In the genomic region with DNA sequence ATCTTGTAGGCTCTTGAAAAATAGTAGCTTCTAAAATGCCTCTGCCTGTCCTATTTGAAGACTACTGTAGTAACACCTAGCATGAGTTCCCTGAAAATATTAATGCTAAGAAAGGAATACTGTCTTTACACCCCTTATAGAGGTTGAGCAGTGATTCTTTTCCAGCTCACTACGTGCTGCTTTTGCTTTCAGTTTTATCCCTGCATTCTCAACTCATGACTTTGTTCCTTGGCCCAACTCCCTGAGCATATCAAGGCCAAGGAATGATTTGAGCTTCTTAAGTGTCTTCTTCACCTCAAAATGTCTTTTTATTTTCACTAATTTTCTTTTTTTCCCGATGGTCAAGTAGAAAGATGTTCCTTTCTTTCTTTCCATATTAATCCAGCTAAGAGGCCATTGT, we compare ENCODE assay signal across 12 cellular contexts. TPM values are rescaled to one million over a fixed set of nuclear protein-coding genes. Genes with fewer than 3 reads are reported as not detected.
A peak's percentile ranks its signal among the peaks of the same experiment; 100 is the strongest.
DNase-seq lines count a peak whose midpoint lies in the region; ATAC-seq, FAIRE-seq and TF ChIP-seq lines count a peak whose summit lies in the region.
"Had no signal": no experiment of that assay in that cellular context is flagged by ENCODE, and none has a peak within 500 bp of the region (broad histone marks: within the 10 kb centered on the region; RNA-seq: fewer than 3 reads in every experiment).

No MANE protein-coding gene starts in this region.

- H3K27ac ChIP-seq in A549 (no peak overlapping the region), dorsolateral prefrontal cortex (peak overlapping the region in 35 of 59 donors; percentile 2 to 75 (median 38)), muscle layer of colon (ENCODE audit: low read depth, low read length) (peak overlapping the region; percentile 56)

- H3K9me3 ChIP-seq in A549: no peaks in the 10 kb centered on the region
- H3K9me3 ChIP-seq in muscle layer of colon (ENCODE audit: low read length): no peaks in the 10 kb centered on the region

- DNase-seq in A549 (ENCODE audit: low read depth in 1 of 2, low spot score in 1 of 2): no peak
- peak; percentile 8 for DNase-seq in LoVo (ENCODE audit: low spot score)
- no peak for DNase-seq in dorsolateral prefrontal cortex
- DNase-seq in GDM1 (lab: John Stamatoyannopoulos, UW): no peak
- DNase-seq in D341Med (ENCODE audit: low spot score): no peak
- DNase-seq: activated CD4-positive, alpha-beta T cell treated with anti-CD3 and anti-CD28 coated beads, Interleukin-2, amount 50 U/mL, for 1 hour had no signal

- H3K9ac ChIP-seq in muscle layer of colon (ENCODE audit: low read length): no peak overlapping the region

- no peak for TF ChIP-seq POLR2A in A549 (IDR thresholded peaks at IDR 0.05; ENCODE audit: low read length)

- POLR2A ChIA-PET in A549 (lab: Yijun Ruan, JAX): no interaction called here

- no peaks in the 10 kb centered on the region for H3K36me3 ChIP-seq in muscle layer of colon (ENCODE audit: insufficient read depth, low read length)

- no peak for TF ChIP-seq RAD21 in A549 (conservative IDR thresholded peaks at IDR 0.05 in 1 of 2, IDR thresholded peaks at IDR 0.05 in 1 of 2)

- intact Hi-C loops in dorsolateral prefrontal cortex (cut with DNase I): no loop called here

- CTCF ChIA-PET in A549 (lab: Yijun Ruan, JAX): interaction anchor here (0.5 to 1.5 kb wide), 5 partner anchors 9 to 851 kb away, joined by 3 to 6 read pairs (median 4); no protein-coding TSS in a partner anchor

- H3K4me3 ChIP-seq in A549 (no peak overlapping the region), dorsolateral prefrontal cortex (peak overlapping the region in 27 of 59 donors; percentile 0 to 47 (median 22)), muscle layer of colon (ENCODE audit: low read depth in 1 of 2, low read length in 2 of 2) (peak overlapping the region; percentile 10 to 39)

- ATAC-seq in A549 (no peak), HG03045 (IDR thresholded peaks at IDR 0.05; ENCODE audit: unreplicated experiment) (no peak), HG02642 (IDR thresholded peaks at IDR 0.05; ENCODE audit: poor library complexity, unreplicated experiment) (no peak)
- ATAC-seq: HCT116 had no signal

- no peaks in the 10 kb centered on the region for H3K27me3 ChIP-seq in dorsolateral prefrontal cortex
- no peaks in the 10 kb centered on the region for H3K27me3 ChIP-seq in muscle layer of colon (ENCODE audit: control insufficient read depth in 1 of 2, insufficient read depth in 2 of 2, low read length in 2 of 2)

- WGBS in A549 (ENCODE audit: missing lambda C conversion rate): 24% methylated on average over 2 of the region's 2 CpGs

- H3K4me1 ChIP-seq in A549 (no peaks in the 10 kb centered on the region), muscle layer of colon (ENCODE audit: insufficient read depth, low read length) (no peaks in the 10 kb centered on the region)

- no peak for TF ChIP-seq CTCF in A549 (IDR thresholded peaks at IDR 0.05)
- no peak for TF ChIP-seq CTCF in dorsolateral prefrontal cortex (IDR thresholded peaks at IDR 0.05 in 54 of 56, conservative IDR thresholded peaks at IDR 0.05 in 2 of 56; ENCODE audit: low read depth in 1 of 56, partially characterized antibody in 56 of 56)

- no peak for TF ChIP-seq EP300 in A549 (IDR thresholded peaks at IDR 0.05)

- FAIRE-seq in A549 (lab: Jason Lieb, UNC): no peak

- peak overlapping the region; percentile 28 for H3K4me2 ChIP-seq in A549

TF ChIP-seq in A549, 52 proteins besides CTCF, POLR2A, EP300 and RAD21:
- no peak for TF ChIP-seq NR3C1 (IDR thresholded peaks at IDR 0.05)
- TF ChIP-seq NFE2L2 (conservative IDR thresholded peaks at IDR 0.05; ENCODE audit: low read length): no peak
- no peak for TF ChIP-seq KDM1A (IDR thresholded peaks at IDR 0.05; ENCODE audit: low read depth)
- no peak for TF ChIP-seq ESRRA (IDR thresholded peaks at IDR 0.05; ENCODE audit: borderline replicate concordance, low read length)
- no peak for TF ChIP-seq SMC3 (IDR thresholded peaks at IDR 0.05)
- no peak for TF ChIP-seq ZC3H11A (IDR thresholded peaks at IDR 0.05)
- TF ChIP-seq, protein P1, sequence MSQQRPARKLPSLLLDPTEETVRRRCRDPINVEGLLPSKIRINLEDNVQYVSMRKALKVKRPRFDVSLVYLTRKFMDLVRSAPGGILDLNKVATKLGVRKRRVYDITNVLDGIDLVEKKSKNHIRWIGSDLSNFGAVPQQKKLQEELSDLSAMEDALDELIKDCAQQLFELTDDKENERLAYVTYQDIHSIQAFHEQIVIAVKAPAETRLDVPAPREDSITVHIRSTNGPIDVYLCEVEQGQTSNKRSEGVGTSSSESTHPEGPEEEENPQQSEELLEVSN (IDR thresholded peaks at IDR 0.05; ENCODE audit: borderline replicate concordance, low read depth): no peak
- TF ChIP-seq GATA3 (IDR thresholded peaks at IDR 0.05; ENCODE audit: borderline replicate concordance): no peak
- TF ChIP-seq MYC (IDR thresholded peaks at IDR 0.05; ENCODE audit: borderline replicate concordance, low read length): no peak
- TF ChIP-seq TP53 (CRISPR knock-in tag; IDR thresholded peaks at IDR 0.05): no peak
- TF ChIP-seq ZFP36 (IDR thresholded peaks at IDR 0.05; ENCODE audit: borderline replicate concordance, partially characterized antibody): no peak
- TF ChIP-seq CBX8 (IDR thresholded peaks at IDR 0.05): no peak
- TF ChIP-seq, protein P2, sequence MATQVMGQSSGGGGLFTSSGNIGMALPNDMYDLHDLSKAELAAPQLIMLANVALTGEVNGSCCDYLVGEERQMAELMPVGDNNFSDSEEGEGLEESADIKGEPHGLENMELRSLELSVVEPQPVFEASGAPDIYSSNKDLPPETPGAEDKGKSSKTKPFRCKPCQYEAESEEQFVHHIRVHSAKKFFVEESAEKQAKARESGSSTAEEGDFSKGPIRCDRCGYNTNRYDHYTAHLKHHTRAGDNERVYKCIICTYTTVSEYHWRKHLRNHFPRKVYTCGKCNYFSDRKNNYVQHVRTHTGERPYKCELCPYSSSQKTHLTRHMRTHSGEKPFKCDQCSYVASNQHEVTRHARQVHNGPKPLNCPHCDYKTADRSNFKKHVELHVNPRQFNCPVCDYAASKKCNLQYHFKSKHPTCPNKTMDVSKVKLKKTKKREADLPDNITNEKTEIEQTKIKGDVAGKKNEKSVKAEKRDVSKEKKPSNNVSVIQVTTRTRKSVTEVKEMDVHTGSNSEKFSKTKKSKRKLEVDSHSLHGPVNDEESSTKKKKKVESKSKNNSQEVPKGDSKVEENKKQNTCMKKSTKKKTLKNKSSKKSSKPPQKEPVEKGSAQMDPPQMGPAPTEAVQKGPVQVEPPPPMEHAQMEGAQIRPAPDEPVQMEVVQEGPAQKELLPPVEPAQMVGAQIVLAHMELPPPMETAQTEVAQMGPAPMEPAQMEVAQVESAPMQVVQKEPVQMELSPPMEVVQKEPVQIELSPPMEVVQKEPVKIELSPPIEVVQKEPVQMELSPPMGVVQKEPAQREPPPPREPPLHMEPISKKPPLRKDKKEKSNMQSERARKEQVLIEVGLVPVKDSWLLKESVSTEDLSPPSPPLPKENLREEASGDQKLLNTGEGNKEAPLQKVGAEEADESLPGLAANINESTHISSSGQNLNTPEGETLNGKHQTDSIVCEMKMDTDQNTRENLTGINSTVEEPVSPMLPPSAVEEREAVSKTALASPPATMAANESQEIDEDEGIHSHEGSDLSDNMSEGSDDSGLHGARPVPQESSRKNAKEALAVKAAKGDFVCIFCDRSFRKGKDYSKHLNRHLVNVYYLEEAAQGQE (IDR thresholded peaks at IDR 0.05): no peak
- TF ChIP-seq HOXB5 (CRISPR knock-in tag; IDR thresholded peaks at IDR 0.05): no peak
TF ChIP-seq in A549: peak in this region for 0.

RNA-seq across cellular contexts. Expression of gene P2RY13, which starts 16.5 kb away (rescaled TPM):
- polyA plus RNA-seq in A549 (2011; rRNA removed) (not detected in 2 replicates), A549 (2017; fragmentation: RNase III; extraction: RNeasy Plus Mini Kit Qiagen cat#74134 plus additional on column Dnase treatment) (not detected in 3 replicates)
- polyA plus RNA-seq in A549 (2012; cell fraction: cytosol; rRNA removed): not detected in 2 replicates
- not detected in 2 replicates for polyA plus RNA-seq in A549 (2012; cell fraction: nucleus; rRNA removed)
- not detected in 2 replicates for polyA minus RNA-seq in A549 (2011; rRNA and poly(A)+ RNA removed)
- 1 to 10 TPM in 110 of 120 experiments, under 1 TPM in 10; 0.46 to 5.7 (median 2.7) TPM for total RNA-seq in dorsolateral prefrontal cortex
- total RNA-seq: lung microvascular endothelial cell had no signal

RNA-seq across cellular contexts. Expression of gene GPR87, which starts 29.2 kb away (rescaled TPM):
- polyA plus RNA-seq in A549 (2011; rRNA removed): 0.52 and 0.56 TPM in 2 replicates
- polyA plus RNA-seq in A549 (2012; cell fraction: cytosol; rRNA removed): 0.11 and 0.12 TPM in 2 replicates
- polyA plus RNA-seq in A549 (2012; cell fraction: nucleus; rRNA removed): 0.11 and 0.16 TPM in 2 replicates
- 0.41 to 0.66 TPM (median 0.41 TPM) in 3 replicates for polyA plus RNA-seq in A549 (2017; fragmentation: RNase III; extraction: RNeasy Plus Mini Kit Qiagen cat#74134 plus additional on column Dnase treatment)
- 0.17 TPM in 1 of 2 replicates, not detected in the other for polyA minus RNA-seq in A549 (2011; rRNA and poly(A)+ RNA removed)
- not detected for total RNA-seq in dorsolateral prefrontal cortex
- total RNA-seq: cerebellum, lung microvascular endothelial cell had no signal

RNA-seq across cellular contexts. Expression of gene P2RY12, which starts 38.7 kb away (rescaled TPM):
- polyA plus RNA-seq in A549 (2011; rRNA removed) (not detected in 2 replicates), A549 (2017; fragmentation: RNase III; extraction: RNeasy Plus Mini Kit Qiagen cat#74134 plus additional on column Dnase treatment) (not detected in 3 replicates)
- not detected in 2 replicates for polyA plus RNA-seq in A549 (2012; cell fraction: cytosol; rRNA removed)
- polyA plus RNA-seq in A549 (2012; cell fraction: nucleus; rRNA removed): not detected in 2 replicates
- polyA minus RNA-seq in A549 (2011; rRNA and poly(A)+ RNA removed): not detected in 2 replicates
- 10 to 100 TPM in 80 of 120 experiments, 1 to 10 TPM in 39, under 1 TPM in 1; 0.95 to 39.3 (median 13.1) TPM for total RNA-seq in dorsolateral prefrontal cortex
- total RNA-seq: lung microvascular endothelial cell had no signal

Comparison
In these comparisons a context has a peak if more than half of its experiments do, and no peak if none do; other contexts are left out.
1. H3K27ac ChIP-seq: peak in dorsolateral prefrontal cortex (35 of 59) and muscle layer of colon (single experiment); none in A549 (0 of 2).